8 cellular contexts compared by ENCODE assay signal in genomic region chr10:71581376-71581775, GRCh38.
"Had no signal": no experiment of that assay in that cellular context is flagged by ENCODE, and none has a peak within 500 bp of the region (broad histone marks: within the 10 kb centered on the region; RNA-seq: fewer than 3 reads in every experiment).

No MANE protein-coding gene starts in this region.

- H3K27ac ChIP-seq: hepatocyte, pancreas, upper lobe of left lung had no signal

- H3K4me1 ChIP-seq: pancreas had no signal

- H3K4me2 ChIP-seq: hepatocyte had no signal

- DNase-seq: activated naive CD4-positive, alpha-beta T cell treated with Interleukin-2 at 50 U/mL for 16 hours; activated T-cell treated with anti-CD3 and anti-CD28 coated beads for 4 hours; pancreas; stimulated activated CD4-positive, alpha-beta T cell treated with anti-CD3 and anti-CD28 coated beads, Interleukin-2, amount 100 ng/mL, for 48 hours; stimulated activated naive CD4-positive, alpha-beta T cell; upper lobe of left lung had no signal

- H3K36me3 ChIP-seq: pancreas, upper lobe of left lung had no signal

- H3K4me3 ChIP-seq: hepatocyte, pancreas, upper lobe of left lung had no signal

- H3K27me3 ChIP-seq: hepatocyte, pancreas, upper lobe of left lung had no signal

- H3K9me3 ChIP-seq: pancreas, upper lobe of left lung had no signal

- FAIRE-seq: astrocyte, pancreas had no signal
